ENCODE assay signal across 8 cellular contexts in the genomic region with DNA sequence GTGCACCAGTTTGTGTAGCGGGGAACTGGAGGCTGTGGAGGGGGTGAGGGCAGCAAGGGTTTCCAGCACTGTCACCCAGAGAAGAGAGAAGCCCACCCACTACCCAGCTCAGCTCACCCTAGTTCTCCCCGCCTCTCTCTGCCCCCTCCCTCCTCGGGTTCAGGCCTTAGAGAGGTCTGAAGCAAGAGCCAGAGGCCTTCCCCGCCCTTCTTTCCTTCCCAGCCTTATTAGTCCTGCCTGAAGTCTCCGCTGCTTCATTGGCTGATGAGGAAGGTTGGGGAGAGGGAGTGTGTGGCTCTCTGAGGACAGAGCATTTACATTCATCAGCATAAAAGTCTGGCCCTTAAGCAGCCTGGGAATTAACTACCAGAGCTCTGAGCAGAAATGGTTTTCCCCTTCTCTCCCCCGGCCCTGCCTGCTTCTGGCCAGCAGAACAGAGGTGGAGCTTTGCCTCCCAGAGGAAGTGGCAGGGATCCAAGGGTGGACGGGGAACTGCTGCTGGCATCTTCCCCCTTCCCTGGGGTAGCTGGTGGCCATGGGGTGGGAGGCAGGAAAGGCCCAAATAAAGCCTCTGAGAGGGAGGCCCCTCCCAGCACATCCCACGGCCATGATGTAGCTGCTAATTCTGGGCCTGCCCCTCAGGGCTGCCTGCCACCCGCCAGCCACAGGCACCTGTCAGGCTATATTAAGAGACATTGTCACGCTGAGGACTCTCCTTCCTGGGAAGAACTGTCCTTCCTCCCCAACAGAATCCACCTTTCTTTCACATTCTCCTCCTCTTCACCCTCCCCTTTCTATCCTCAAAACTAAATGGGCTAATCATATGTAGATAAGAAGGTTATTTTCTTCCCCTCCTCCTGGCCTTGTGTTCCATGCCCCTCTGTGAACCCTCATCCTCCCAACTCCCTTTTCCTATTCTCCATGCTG. TPM values are rescaled to one million over a fixed set of nuclear protein-coding genes. Genes with fewer than 3 reads are reported as not detected.
DNase-seq lines count a peak whose midpoint lies in the region; ATAC-seq and TF ChIP-seq lines count a peak whose summit lies in the region.

No MANE protein-coding gene starts in this region.

- ATAC-seq in T-helper 17 cell = no peak
- no peak for ATAC-seq in PC-3

- 74 to 100% methylated on average over 1 to 8 of the region's 10 CpGs for WGBS in endodermal cell (ENCODE audit: insufficient coverage in 1 of 2, insufficient read length in 1 of 2), 2 experiments

- intact Hi-C loops in Calu3 (cut with micrococcal nuclease; ENCODE audit: unreplicated experiment) (no loop called here), PC-3 (cut with micrococcal nuclease) (no loop called here)

- H3K27me3 Mint-ChIP-seq in Calu3 (ENCODE audit: unreplicated experiment) = peaks cover 12% of the 10 kb centered on the region
- H3K27me3 Mint-ChIP-seq in endodermal cell (ENCODE audit: insufficient read depth) = peaks cover 2% of the 10 kb centered on the region
- H3K27me3 Mint-ChIP-seq in T-helper 17 cell = no peaks in the 10 kb centered on the region

- H3K27ac ChIP-seq in endodermal cell (ENCODE audit: low read depth, low read length) (peak overlapping the region; percentile 47), PC-3 (ENCODE audit: low read length) (no peak overlapping the region)

- H3K27me3 ChIP-seq in endodermal cell (ENCODE audit: control insufficient read depth, insufficient read depth, low read length, poor library complexity, severe bottlenecking) (no peaks in the 10 kb centered on the region), mucosa of stomach (ENCODE audit: control insufficient read depth, insufficient read depth, low read length) (no peaks in the 10 kb centered on the region), PC-3 (ENCODE audit: low read length) (no peaks in the 10 kb centered on the region)

- no peak overlapping the region for H2AFZ ChIP-seq in PC-3 (ENCODE audit: low read length)

- H3K4me3 ChIP-seq in endodermal cell (ENCODE audit: low read length) (no peak overlapping the region), mucosa of stomach (ENCODE audit: low read length) (no peak overlapping the region), PC-3 (ENCODE audit: low read length) (no peak overlapping the region)

- H3K9me3 Mint-ChIP-seq in Calu3 (ENCODE audit: low read depth, unreplicated experiment) = no peaks in the 10 kb centered on the region
- H3K9me3 Mint-ChIP-seq in endodermal cell = no peaks in the 10 kb centered on the region

- no peaks in the 10 kb centered on the region for H3K9me2 ChIP-seq in PC-3 (replicated peaks; ENCODE audit: low read length)

- POLR2A ChIA-PET in PC-3 (lab: Charles Lee; ENCODE audit: unreplicated experiment) = no interaction called here

- TF ChIP-seq CTCF in Calu3 (IDR thresholded peaks at IDR 0.05; ENCODE audit: unreplicated experiment) = no peak
- TF ChIP-seq CTCF in endodermal cell (conservative IDR thresholded peaks at IDR 0.05) = no peak
- no peak for TF ChIP-seq CTCF in PC-3 (conservative IDR thresholded peaks at IDR 0.05; ENCODE audit: low read depth, low read length)

- H3K36me3 ChIP-seq in endodermal cell (ENCODE audit: control insufficient read depth, insufficient read depth, low read length) (peaks cover 43% of the 10 kb centered on the region), mucosa of stomach (ENCODE audit: control insufficient read depth, insufficient read depth, low read length) (no peaks in the 10 kb centered on the region), PC-3 (ENCODE audit: low read depth, low read length) (no peaks in the 10 kb centered on the region)

- no peak for DNase-seq in Calu3
- peak; percentile 38 for DNase-seq in NCI-H2081 treated with DMSO at 0.1 percent for 48 hours (lab: John Stamatoyannopoulos, UW)
- peak; percentile 81 for DNase-seq in endodermal cell
- DNase-seq in T-helper 17 cell = no peak
- DNase-seq in NCI-H345 (lab: John Stamatoyannopoulos, UW) = no peak
- DNase-seq in cortex of kidney (lab: John Stamatoyannopoulos, UW) = no peak
- no peak for DNase-seq in PC-3

- no peaks in the 10 kb centered on the region for H3K9me3 ChIP-seq in endodermal cell (ENCODE audit: control insufficient read depth, low read length)
- H3K9me3 ChIP-seq in mucosa of stomach (ENCODE audit: control insufficient read depth, low read length) = no peaks in the 10 kb centered on the region
- no peaks in the 10 kb centered on the region for H3K9me3 ChIP-seq in T-helper 17 cell (ENCODE audit: control insufficient read depth, low read length, poor library complexity, severe bottlenecking)
- no peaks in the 10 kb centered on the region for H3K9me3 ChIP-seq in PC-3 (ENCODE audit: low read length)

- H3K4me3 Mint-ChIP-seq in Calu3 (ENCODE audit: low read depth, unreplicated experiment) (no peak overlapping the region), endodermal cell (no peak overlapping the region), T-helper 17 cell (no peak overlapping the region)

- peaks cover 54% of the 10 kb centered on the region for H3K36me3 Mint-ChIP-seq in Calu3 (ENCODE audit: insufficient read depth, unreplicated experiment)
- H3K36me3 Mint-ChIP-seq in endodermal cell (ENCODE audit: low read depth) = peaks cover 24% of the 10 kb centered on the region
- peaks cover 10% of the 10 kb centered on the region for H3K36me3 Mint-ChIP-seq in T-helper 17 cell (ENCODE audit: low read depth)

- H3K4me1 Mint-ChIP-seq in Calu3 (ENCODE audit: low read depth, unreplicated experiment) = peaks cover 13% of the 10 kb centered on the region
- peaks cover 57% of the 10 kb centered on the region for H3K4me1 Mint-ChIP-seq in endodermal cell
- H3K4me1 Mint-ChIP-seq in T-helper 17 cell = peaks cover 17% of the 10 kb centered on the region

- BruUV-seq in Calu3 (replicated peaks; lab: Mats Ljungman, UMichigan) = no TSS peak
- no TSS peak for BruUV-seq in PC-3 (replicated peaks; lab: Mats Ljungman, UMichigan)

- H4K20me1 ChIP-seq in PC-3 (ENCODE audit: low read length) = no peaks in the 10 kb centered on the region

- CTCF ChIA-PET in Calu3 (lab: Charles Lee) = interaction anchor here (1.0 to 2.7 kb wide), 3 partner anchors 57 to 94 kb away, joined by 3 to 27 read pairs (median 3); no protein-coding TSS in a partner anchor
- CTCF ChIA-PET in PC-3 (lab: Charles Lee) = interaction anchor here (1.4 to 3.0 kb wide), 2 partner anchors 58 to 94 kb away, joined by 9 to 22 read pairs; no protein-coding TSS in a partner anchor

- H3K27ac Mint-ChIP-seq in Calu3 (ENCODE audit: unreplicated experiment) (peak overlapping the region; percentile 51), endodermal cell (peak overlapping the region; percentile 90), T-helper 17 cell (no peak overlapping the region)

- H3K4me1 ChIP-seq in endodermal cell (ENCODE audit: control insufficient read depth, insufficient read depth, low read length) (peaks cover 36% of the 10 kb centered on the region), mucosa of stomach (ENCODE audit: control insufficient read depth, insufficient read depth, low read length) (peaks cover 29% of the 10 kb centered on the region), PC-3 (ENCODE audit: insufficient read depth, low read length) (peaks cover 34% of the 10 kb centered on the region)

- no peaks in the 10 kb centered on the region for H3K79me2 ChIP-seq in PC-3 (ENCODE audit: low read length)

- no peak overlapping the region for H3K4me2 ChIP-seq in PC-3 (ENCODE audit: low read length)

- no peaks in the 10 kb centered on the region for H3F3A ChIP-seq in PC-3 (ENCODE audit: low read length, unreplicated experiment)

- no peak overlapping the region for H3K9ac ChIP-seq in endodermal cell (ENCODE audit: extremely low read depth, low read length, poor library complexity, severe bottlenecking)
- H3K9ac ChIP-seq in mucosa of stomach (ENCODE audit: low read length) = peak overlapping the region; percentile 49
- H3K9ac ChIP-seq in PC-3 (ENCODE audit: low read length) = no peak overlapping the region

RNA-seq across cellular contexts. Expression of a gene that starts 4.2 kb away (rescaled TPM):
- 1.5 and 3.1 TPM in 2 replicates for total RNA-seq in Calu3 (2022)
- 10 to 100 TPM; 19.8 to 40.1 TPM for total RNA-seq in endodermal cell
- 48.8 TPM for polyA plus RNA-seq in endodermal cell (2013, experiment 1 of 2)
- 49.6 TPM for polyA plus RNA-seq in endodermal cell (2013, experiment 2 of 2)
- total RNA-seq in T-helper 17 cell = 1 to 10 TPM; 1.4 to 1.8 TPM
- total RNA-seq in PC-3 (2014; rRNA removed) = 7.3 and 9.3 TPM in 2 replicates

RNA-seq across cellular contexts. Expression of a gene that starts 35.7 kb away (rescaled TPM):
- total RNA-seq in Calu3 (2022) (not detected in 2 replicates), endodermal cell (1 to 10 TPM; 1.9 to 2.7 TPM), T-helper 17 cell (not detected), PC-3 (2014; rRNA removed) (not detected in 2 replicates)
- polyA plus RNA-seq in endodermal cell (2013, experiment 1 of 2) = 1.0 TPM
- polyA plus RNA-seq in endodermal cell (2013, experiment 2 of 2) = 0.66 TPM

Comparison
In these comparisons a context has a peak if more than half of its experiments do, and no peak if none do; other contexts are left out.
1. DNase-seq: peak in NCI-H2081 treated with DMSO at 0.1 percent for 48 hours (single experiment) and endodermal cell (single experiment); none in Calu3 (single experiment), T-helper 17 cell (0 of 3), NCI-H345 (single experiment), cortex of kidney (single experiment) and PC-3 (single experiment).